In the genomic region with DNA sequence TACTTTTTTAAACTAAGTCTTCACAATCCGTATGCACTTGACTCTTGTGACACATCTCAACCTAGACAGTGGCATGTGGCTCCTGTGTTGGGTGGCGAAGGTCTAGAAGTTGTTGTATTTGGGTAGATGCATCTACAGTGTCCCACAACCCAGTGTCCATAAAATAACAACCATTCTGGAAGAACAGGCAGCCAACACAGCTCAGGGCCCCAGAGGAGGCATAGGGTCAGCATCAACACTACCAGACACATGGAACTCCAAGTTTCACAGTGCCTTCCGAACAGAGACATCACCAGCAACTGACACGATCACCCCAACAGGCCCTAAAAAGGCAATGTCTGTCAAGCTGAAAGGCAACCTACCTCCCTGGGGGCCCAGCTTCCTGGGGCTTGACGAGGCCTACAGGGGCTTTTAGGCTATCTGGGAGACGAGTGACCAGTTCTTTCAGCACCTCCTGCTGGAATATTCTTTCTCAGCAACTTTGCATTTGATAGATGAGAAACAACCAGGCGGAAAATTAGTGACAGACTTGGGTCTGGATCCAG, we compare ENCODE assay signal across 18 cellular contexts. TPM values are rescaled to one million over a fixed set of nuclear protein-coding genes. Genes with fewer than 3 reads are reported as not detected.
DNase-seq lines count a peak whose midpoint lies in the region; ATAC-seq and TF ChIP-seq lines count a peak whose summit lies in the region.
"Had no signal": no experiment of that assay in that cellular context is flagged by ENCODE, and none has a peak within 500 bp of the region (broad histone marks: within the 10 kb centered on the region; RNA-seq: fewer than 3 reads in every experiment).

No MANE protein-coding gene starts in this region.

- H3K27ac ChIP-seq in cardiac muscle cell (peak overlapping the region; percentile 6), heart right ventricle (peak overlapping the region in 2 of 10 donors; percentile 25 to 53), MM.1S (ENCODE audit: low read length) (no peak overlapping the region)
- H3K27ac ChIP-seq: HL-60, vagina had no signal

- no peaks in the 10 kb centered on the region for H3K9me2 ChIP-seq in MM.1S (replicated peaks; ENCODE audit: insufficient read depth, low read length)

- no peak overlapping the region for H2AFZ ChIP-seq in MM.1S (ENCODE audit: low read length)

- H3K36me3 ChIP-seq in cardiac muscle cell, result peaks cover 14% of the 10 kb centered on the region
- H3K36me3 ChIP-seq in heart right ventricle, result peaks cover 0 to 84% (median 11%) of the 10 kb centered on the region in 9 donors
- H3K36me3 ChIP-seq in MM.1S (replicated peaks; ENCODE audit: insufficient read depth, low read length), result peaks cover 8% of the 10 kb centered on the region; the same call in 1 of the 2 replicates

- TF ChIP-seq CTCF in cardiac muscle cell (IDR thresholded peaks at IDR 0.05; ENCODE audit: low read depth, low read length) (no peak), heart right ventricle (IDR thresholded peaks at IDR 0.05) (no peak), MM.1S (IDR thresholded peaks at IDR 0.05; ENCODE audit: low read length) (no peak)

- H3K4me3 ChIP-seq in cardiac muscle cell (no peak overlapping the region), heart right ventricle (no peak overlapping the region), MM.1S (ENCODE audit: low read length) (no peak overlapping the region)
- H3K4me3 ChIP-seq: vagina had no signal

- POLR2A ChIA-PET in activated CD8-positive, alpha-beta T cell treated with anti-CD3 and anti-CD28 coated beads, Interleukin-2, amount 10 ng/mL, durations not matched to agents 7 days and 5 days (lab: Charles Lee), result interaction anchor here (0.7 kb wide), 1 partner anchor 28 kb away, joined by 4 read pairs; no protein-coding TSS in a partner anchor

- no peak for ATAC-seq in heart right ventricle
- no peak for ATAC-seq in activated CD8-positive, alpha-beta T cell treated with anti-CD3 and anti-CD28 coated beads, Interleukin-2, amount 10 ng/mL, durations not matched to agents 7 days and 5 days
- no peak for ATAC-seq in HG03045 (IDR thresholded peaks at IDR 0.05; ENCODE audit: unreplicated experiment)
- ATAC-seq: stimulated activated naive CD8-positive, alpha-beta T cell treated with anti-CD3 and anti-CD28 coated beads, Interleukin-15, amount 100 ng/mL, for 72 hours had no signal

- H3K9me3 Mint-ChIP-seq in activated CD8-positive, alpha-beta T cell treated with anti-CD3 and anti-CD28 coated beads, Interleukin-2, amount 10 ng/mL, durations not matched to agents 7 days and 5 days (ENCODE audit: insufficient read depth), result no peaks in the 10 kb centered on the region
- H3K9me3 Mint-ChIP-seq: stimulated activated naive CD8-positive, alpha-beta T cell treated with anti-CD3 and anti-CD28 coated beads, Interleukin-15, amount 100 ng/mL, for 72 hours had no signal

- no peak for DNase-seq in cardiac muscle cell (ENCODE audit: low read depth in 1 of 2, low spot score in 1 of 2)
- DNase-seq in heart right ventricle, result no peak
- no peak for DNase-seq in activated CD8-positive, alpha-beta T cell treated with anti-CD3 and anti-CD28 coated beads, Interleukin-2, amount 10 ng/mL, durations not matched to agents 7 days and 5 days
- DNase-seq in mucosa of gallbladder (ENCODE audit: low spot score), result peak; percentile 7
- no peak for DNase-seq in MM.1S
- no peak for DNase-seq in DMS153 treated with DMSO at 0.1 percent for 48 hours (lab: John Stamatoyannopoulos, UW; ENCODE audit: unreplicated experiment)
- no peak for DNase-seq in MV-4-11 (lab: John Stamatoyannopoulos, UW)
- DNase-seq: activated naive CD4-positive, alpha-beta T cell treated with Interleukin-2 at 50 U/mL for 16 hours; DMS 273 treated with DMSO at 0.1 percent for 48 hours; Karpas-422; NCI-H187 treated with DMSO at 0.1 percent for 48 hours; NCI-H446 treated with DMSO at 0.1 percent for 48 hours; posterior cingulate gyrus; SHP77; stimulated activated naive CD8-positive, alpha-beta T cell treated with anti-CD3 and anti-CD28 coated beads, Interleukin-15, amount 100 ng/mL, for 72 hours had no signal

- H3K4me1 Mint-ChIP-seq in activated CD8-positive, alpha-beta T cell treated with anti-CD3 and anti-CD28 coated beads, Interleukin-2, amount 10 ng/mL, durations not matched to agents 7 days and 5 days (ENCODE audit: low read depth), result peaks cover 71% of the 10 kb centered on the region

- H3K27me3 ChIP-seq in cardiac muscle cell (no peaks in the 10 kb centered on the region), heart right ventricle (no peaks in the 10 kb centered on the region), MM.1S (replicated peaks; ENCODE audit: insufficient read depth, low read length) (no peaks in the 10 kb centered on the region)
- H3K27me3 ChIP-seq: vagina had no signal

- H3K4me1 ChIP-seq in cardiac muscle cell (ENCODE audit: low read depth) (peaks cover 8% of the 10 kb centered on the region), heart right ventricle (peaks cover 18 to 89% (median 65%) of the 10 kb centered on the region in 9 donors), MM.1S (ENCODE audit: low read length) (peaks cover 64% of the 10 kb centered on the region)

- H3F3A ChIP-seq in MM.1S (ENCODE audit: insufficient read depth, low read length), result peaks cover 11% of the 10 kb centered on the region; the same call in 1 of the 2 replicates

- peaks cover 62% of the 10 kb centered on the region for H3K36me3 Mint-ChIP-seq in activated CD8-positive, alpha-beta T cell treated with anti-CD3 and anti-CD28 coated beads, Interleukin-2, amount 10 ng/mL, durations not matched to agents 7 days and 5 days (ENCODE audit: low read depth)

- no peak overlapping the region for H3K4me2 ChIP-seq in MM.1S (ENCODE audit: low read depth, low read length)

- no peaks in the 10 kb centered on the region for H4K20me1 ChIP-seq in MM.1S (ENCODE audit: insufficient read depth, low read length)

- peaks cover 80% of the 10 kb centered on the region for H3K79me2 ChIP-seq in MM.1S (ENCODE audit: low read length)

- H3K9ac ChIP-seq in MM.1S (ENCODE audit: low read length), result no peak overlapping the region

- no peaks in the 10 kb centered on the region for H3K9me3 ChIP-seq in cardiac muscle cell (ENCODE audit: low read depth)
- H3K9me3 ChIP-seq in heart right ventricle, result no peaks in the 10 kb centered on the region
- no peaks in the 10 kb centered on the region for H3K9me3 ChIP-seq in MM.1S (replicated peaks; ENCODE audit: insufficient read depth, low read length)
- H3K9me3 ChIP-seq: vagina had no signal

- no peaks in the 10 kb centered on the region for H3K27me3 Mint-ChIP-seq in activated CD8-positive, alpha-beta T cell treated with anti-CD3 and anti-CD28 coated beads, Interleukin-2, amount 10 ng/mL, durations not matched to agents 7 days and 5 days (ENCODE audit: low read depth)
- H3K27me3 Mint-ChIP-seq: stimulated activated naive CD8-positive, alpha-beta T cell treated with anti-CD3 and anti-CD28 coated beads, Interleukin-15, amount 100 ng/mL, for 72 hours had no signal

- CTCF ChIA-PET in activated CD8-positive, alpha-beta T cell treated with anti-CD3 and anti-CD28 coated beads, Interleukin-2, amount 10 ng/mL, durations not matched to agents 7 days and 5 days (lab: Charles Lee), result interaction anchor here (1.3 kb wide), 1 partner anchor 22 kb away, joined by 3 read pairs; no protein-coding TSS in a partner anchor

- WGBS in heart right ventricle, 2 donors, result 80 to 82% methylated on average over 7 of the region's 7 CpGs

- peak overlapping the region; percentile 39 for H3K27ac Mint-ChIP-seq in activated CD8-positive, alpha-beta T cell treated with anti-CD3 and anti-CD28 coated beads, Interleukin-2, amount 10 ng/mL, durations not matched to agents 7 days and 5 days

- no peak overlapping the region for H3K4me3 Mint-ChIP-seq in activated CD8-positive, alpha-beta T cell treated with anti-CD3 and anti-CD28 coated beads, Interleukin-2, amount 10 ng/mL, durations not matched to agents 7 days and 5 days
- H3K4me3 Mint-ChIP-seq: stimulated activated naive CD8-positive, alpha-beta T cell treated with anti-CD3 and anti-CD28 coated beads, Interleukin-15, amount 100 ng/mL, for 72 hours had no signal

- intact Hi-C loops in heart right ventricle (cut with DNase I), result no loop called here

RNA-seq across cellular contexts. Expression of gene SH3BP5L, which starts 5.6 kb away (rescaled TPM):
- total RNA-seq in cardiac muscle cell, result 34.8 and 39.7 TPM in 2 replicates
- 11.0 and 14.1 TPM in 2 replicates for polyA plus RNA-seq in cardiac muscle cell
- total RNA-seq in heart right ventricle, result 10 to 100 TPM; 14.9 to 26.2 (median 18.0) TPM
- 10 to 100 TPM; 19.2 to 30.5 TPM for polyA plus RNA-seq in heart right ventricle
- total RNA-seq in activated CD8-positive, alpha-beta T cell treated with anti-CD3 and anti-CD28 coated beads, Interleukin-2, amount 10 ng/mL, durations not matched to agents 7 days and 5 days, result 10 to 100 TPM; 28.9 to 31.4 TPM
- total RNA-seq in mucosa of gallbladder, result 40.0 TPM

RNA-seq across cellular contexts. Expression of gene ZNF672, which starts 17.9 kb away (rescaled TPM):
- total RNA-seq in cardiac muscle cell (66.3 and 72.5 TPM in 2 replicates), heart right ventricle (10 to 100 TPM; 31.9 to 44.4 (median 37.3) TPM), mucosa of gallbladder (41.6 TPM)
- polyA plus RNA-seq in cardiac muscle cell (56.1 and 59.2 TPM in 2 replicates), heart right ventricle (10 to 100 TPM; 16.1 to 36.1 TPM)
- total RNA-seq in activated CD8-positive, alpha-beta T cell treated with anti-CD3 and anti-CD28 coated beads, Interleukin-2, amount 10 ng/mL, durations not matched to agents 7 days and 5 days, result 10 to 100 TPM; 48.4 to 54.5 TPM

RNA-seq across cellular contexts. Expression of gene ZNF692, which starts 38.8 kb away (rescaled TPM):
- total RNA-seq in cardiac muscle cell (101 and 128 TPM in 2 replicates), heart right ventricle (10 to 100 TPM in 9 of 10 donors, 1 to 10 TPM in 1; 7.1 to 26.5 (median 11.8) TPM), mucosa of gallbladder (62.7 TPM)
- polyA plus RNA-seq in cardiac muscle cell (98.9 and 109 TPM in 2 replicates), heart right ventricle (100 to 1,000 TPM in 1 of 2 donors, 10 to 100 TPM in 1; 23.0 to 102 TPM)
- 10 to 100 TPM; 52.7 to 66.8 TPM for total RNA-seq in activated CD8-positive, alpha-beta T cell treated with anti-CD3 and anti-CD28 coated beads, Interleukin-2, amount 10 ng/mL, durations not matched to agents 7 days and 5 days
